Comparison of ENCODE assay signal across 13 cellular contexts in genomic region chr6:37283268-37283667, GRCh38. TPM values are rescaled to one million over a fixed set of nuclear protein-coding genes. Genes with fewer than 3 reads are reported as not detected.
DNase-seq lines count a peak whose midpoint lies in the region; ATAC-seq lines count a peak whose summit lies in the region.
"Had no signal": no experiment of that assay in that cellular context is flagged by ENCODE, and none has a peak within 500 bp of the region (broad histone marks: within the 10 kb centered on the region; RNA-seq: fewer than 3 reads in every experiment).

No MANE protein-coding gene starts in this region.

- in situ Hi-C loops in HAP-1 (cut with MboI; ENCODE audit: low sequenced_read_pairs), result no loop called here

- H3K36me3 ChIP-seq in KOPT-K1 (ENCODE audit: insufficient read depth, low read length) (peaks cover 77% of the 10 kb centered on the region), rectal smooth muscle tissue (ENCODE audit: control insufficient read depth, insufficient read depth, low read length) (peaks cover 20% of the 10 kb centered on the region), HAP-1 (replicated peaks) (peaks cover 24% of the 10 kb centered on the region)

- no peak for ATAC-seq in GM18858 (IDR thresholded peaks at IDR 0.05; ENCODE audit: unreplicated experiment)

- no peak overlapping the region for H3K4me3 ChIP-seq in rectal smooth muscle tissue (ENCODE audit: low read length)
- H3K4me3 ChIP-seq in HAP-1, result no peak overlapping the region

- H3K9me3 ChIP-seq in KOPT-K1 (ENCODE audit: insufficient read depth, low read length, poor library complexity, severe bottlenecking) (no peaks in the 10 kb centered on the region), HAP-1 (no peaks in the 10 kb centered on the region)
- H3K9me3 ChIP-seq: SK-N-SH had no signal

- H3K27ac ChIP-seq in KOPT-K1 (ENCODE audit: low read depth, low read length, poor library complexity, severe bottlenecking), result peak overlapping the region; percentile 85
- peak overlapping the region; percentile 33 for H3K27ac ChIP-seq in rectal smooth muscle tissue (ENCODE audit: low read depth, low read length)

- no peaks in the 10 kb centered on the region for H3K27me3 ChIP-seq in rectal smooth muscle tissue (ENCODE audit: control insufficient read depth, insufficient read depth, low read length)
- H3K27me3 ChIP-seq in HAP-1 (ENCODE audit: low read depth), result no peaks in the 10 kb centered on the region

- no peak overlapping the region for H3K9ac ChIP-seq in rectal smooth muscle tissue (ENCODE audit: low read length)
- H3K9ac ChIP-seq: SK-N-SH had no signal

- H3K4me1 ChIP-seq in rectal smooth muscle tissue (ENCODE audit: control insufficient read depth, insufficient read depth, low read length) (peaks cover 26% of the 10 kb centered on the region), HAP-1 (no peaks in the 10 kb centered on the region)

- peak; percentile 52 for DNase-seq in Ammon's horn (ENCODE audit: low spot score)
- peak; percentile 10 for DNase-seq in cerebellum (ENCODE audit: low spot score)
- DNase-seq in T1000 (lab: John Stamatoyannopoulos, UW), result no peak
- DNase-seq in GM19238 (ENCODE audit: insufficient read length, low spot score), result no peak
- no peak for DNase-seq in HAP-1 (ENCODE audit: low spot score in 2 of 2)
- DNase-seq: activated CD4-positive, alpha-beta T cell treated with anti-CD3 and anti-CD28 coated beads, Interleukin-2, amount 50 U/mL, for 1 hour; activated naive CD4-positive, alpha-beta T cell treated with anti-CD3 and anti-CD28 coated beads for 36 hours; GF-D8; NCI-H1930; SK-N-SH had no signal

RNA-seq across cellular contexts. Expression of gene TMEM217, which starts 25.3 kb away (rescaled TPM):
- total RNA-seq in cerebellum, result 1.00 TPM

RNA-seq across cellular contexts. Expression of gene TBC1D22B, which starts 25.7 kb away (rescaled TPM):
- 8.1 TPM for total RNA-seq in cerebellum

Comparison
In these comparisons a context has a peak if more than half of its experiments do, and no peak if none do; other contexts are left out.
1. DNase-seq: peak in Ammon's horn (single experiment) and cerebellum (single experiment); none in T1000 (single experiment), GM19238 (single experiment) and HAP-1 (0 of 2).